In the genomic region with DNA sequence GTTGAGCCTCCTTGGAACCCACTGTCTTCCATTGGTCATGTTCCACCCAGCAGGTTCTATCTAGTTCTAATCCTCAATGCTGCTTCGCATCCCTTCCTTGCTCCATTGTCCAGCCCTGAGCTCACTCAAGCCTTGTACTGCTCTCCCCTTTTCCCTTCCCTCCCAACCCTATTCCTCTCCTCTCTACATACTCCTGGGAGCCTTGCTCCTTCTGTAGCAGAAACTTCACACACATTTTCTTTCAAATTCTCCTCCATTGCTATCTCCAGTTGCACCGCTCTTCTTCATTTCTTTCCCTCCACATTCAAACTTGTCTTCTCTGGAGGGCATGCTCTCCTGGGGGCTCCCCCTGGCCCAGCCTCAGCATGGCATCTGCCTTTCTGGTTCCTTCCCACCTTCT, we compare ENCODE assay signal across 14 cellular contexts. TPM values are rescaled to one million over a fixed set of nuclear protein-coding genes. Genes with fewer than 3 reads are reported as not detected.
DNase-seq lines count a peak whose midpoint lies in the region; ATAC-seq and TF ChIP-seq lines count a peak whose summit lies in the region.
"Had no signal": no experiment of that assay in that cellular context is flagged by ENCODE, and none has a peak within 500 bp of the region (broad histone marks: within the 10 kb centered on the region; RNA-seq: fewer than 3 reads in every experiment).

No MANE protein-coding gene starts in this region.

- TF ChIP-seq CTCF in Caco-2 (IDR thresholded peaks at IDR 0.05; ENCODE audit: insufficient read depth in 1 of 2, low read depth in 1 of 2, low read length in 1 of 2, severe bottlenecking in 1 of 2, unreplicated experiment in 1 of 2) (no peak), endodermal cell (conservative IDR thresholded peaks at IDR 0.05) (no peak), right lobe of liver (IDR thresholded peaks at IDR 0.05) (no peak)

- H3K9me3 Mint-ChIP-seq in Caco-2 (ENCODE audit: unreplicated experiment): peaks cover 11% of the 10 kb centered on the region
- H3K9me3 Mint-ChIP-seq in endodermal cell: peaks cover 2% of the 10 kb centered on the region
- H3K9me3 Mint-ChIP-seq in stimulated activated effector memory CD8-positive, alpha-beta T cell treated with anti-CD3 and anti-CD28 coated beads, Interleukin-12 subunit alpha, Interleukin-12 subunit beta, amount 100 ng/mL, for 72 hours: no peaks in the 10 kb centered on the region
- H3K9me3 Mint-ChIP-seq: CD8-positive, alpha-beta T cell had no signal

- no peak for ATAC-seq in right lobe of liver
- ATAC-seq in stimulated activated effector memory CD8-positive, alpha-beta T cell treated with anti-CD3 and anti-CD28 coated beads, Interleukin-12 subunit alpha, Interleukin-12 subunit beta, amount 100 ng/mL, for 72 hours: peak; percentile 38
- no peak for ATAC-seq in activated CD4-positive, CD25-positive, alpha-beta regulatory T cell treated with anti-CD3 and anti-CD28 coated beads, Interleukin-2, amount 50 U/mL, for 24 hours
- ATAC-seq: CD8-positive, alpha-beta T cell had no signal

- H3K4me3 ChIP-seq in Caco-2 (ENCODE audit: low read depth, low read length) (no peak overlapping the region), endodermal cell (ENCODE audit: low read length) (no peak overlapping the region), right lobe of liver (peak overlapping the region in 1 of 3 donors; percentile 12)

- CTCF ChIA-PET in Caco-2 (lab: Charles Lee): interaction anchor here (0.6 kb wide), 1 partner anchor 422 kb away, joined by 3 read pairs; no protein-coding TSS in a partner anchor

- 98 to 100% methylated on average over 2 of the region's 2 CpGs for WGBS in endodermal cell (ENCODE audit: insufficient coverage in 1 of 2, insufficient read length in 1 of 2), 2 experiments
- WGBS in right lobe of liver (ENCODE audit: insufficient coverage, low coverage, low lambda C conversion rate, missing lambda C conversion rate): 90% methylated on average over 2 of the region's 2 CpGs

- H3K9me3 ChIP-seq in Caco-2 (no peaks in the 10 kb centered on the region), endodermal cell (ENCODE audit: control insufficient read depth, low read length) (no peaks in the 10 kb centered on the region), right lobe of liver (no peaks in the 10 kb centered on the region)

- BruUV-seq in Caco-2 (replicated peaks; lab: Mats Ljungman, UMichigan): no TSS peak

- H3K27me3 Mint-ChIP-seq in Caco-2 (ENCODE audit: insufficient read depth, unreplicated experiment) (no peaks in the 10 kb centered on the region), endodermal cell (ENCODE audit: insufficient read depth) (no peaks in the 10 kb centered on the region)

- H3K36me3 Mint-ChIP-seq in Caco-2 (ENCODE audit: insufficient read depth, unreplicated experiment) (peaks cover 11% of the 10 kb centered on the region), endodermal cell (ENCODE audit: low read depth) (no peaks in the 10 kb centered on the region)
- H3K36me3 Mint-ChIP-seq in stimulated activated effector memory CD8-positive, alpha-beta T cell treated with anti-CD3 and anti-CD28 coated beads, Interleukin-12 subunit alpha, Interleukin-12 subunit beta, amount 100 ng/mL, for 72 hours: no peaks in the 10 kb centered on the region
- H3K36me3 Mint-ChIP-seq: CD14-positive monocyte; CD8-positive, alpha-beta T cell had no signal

- no peak for TF ChIP-seq POLR2A in right lobe of liver (IDR thresholded peaks at IDR 0.05)

- DNase-seq in Caco-2 (no peak), endodermal cell (no peak), right lobe of liver (no peak), posterior vena cava (ENCODE audit: low spot score) (no peak), SW 1271 (lab: John Stamatoyannopoulos, UW) (no peak)
- no peak for DNase-seq in stimulated activated effector memory CD8-positive, alpha-beta T cell treated with anti-CD3 and anti-CD28 coated beads, Interleukin-12 subunit alpha, Interleukin-12 subunit beta, amount 100 ng/mL, for 72 hours (ENCODE audit: low spot score in 2 of 2)
- DNase-seq: CD8-positive, alpha-beta T cell; COR-L47; DND-41; GDM1 had no signal

- POLR2A ChIA-PET in Caco-2 (lab: Charles Lee): no interaction called here

- peak overlapping the region; percentile 59 for H3K4me3 Mint-ChIP-seq in Caco-2 (ENCODE audit: unreplicated experiment)
- peak overlapping the region; percentile 1 for H3K4me3 Mint-ChIP-seq in endodermal cell
- H3K4me3 Mint-ChIP-seq in stimulated activated effector memory CD8-positive, alpha-beta T cell treated with anti-CD3 and anti-CD28 coated beads, Interleukin-12 subunit alpha, Interleukin-12 subunit beta, amount 100 ng/mL, for 72 hours: no peak overlapping the region
- H3K4me3 Mint-ChIP-seq: CD14-positive monocyte; CD8-positive, alpha-beta T cell had no signal

- intact Hi-C loops in Caco-2 (cut with micrococcal nuclease; ENCODE audit: unreplicated experiment): no loop called here
- intact Hi-C loops in right lobe of liver (cut with DNase I): no loop called here
- intact Hi-C loops in posterior vena cava (cut with DNase I): no loop called here

- H3K4me1 ChIP-seq in Caco-2 (peaks cover 31% of the 10 kb centered on the region), endodermal cell (ENCODE audit: control insufficient read depth, insufficient read depth, low read length) (no peaks in the 10 kb centered on the region), right lobe of liver (peaks cover 0 to 68% (median 20%) of the 10 kb centered on the region in 4 donors)

- H3K27me3 ChIP-seq in Caco-2 (replicated peaks; ENCODE audit: control insufficient read depth, insufficient read depth, low read length) (no peaks in the 10 kb centered on the region), endodermal cell (ENCODE audit: control insufficient read depth, insufficient read depth, low read length, poor library complexity, severe bottlenecking) (no peaks in the 10 kb centered on the region), right lobe of liver (no peaks in the 10 kb centered on the region)

- H3K9ac ChIP-seq in endodermal cell (ENCODE audit: extremely low read depth, low read length, poor library complexity, severe bottlenecking): no peak overlapping the region

- peak overlapping the region; percentile 88 for H3K27ac Mint-ChIP-seq in Caco-2 (ENCODE audit: unreplicated experiment)
- H3K27ac Mint-ChIP-seq in endodermal cell: no peak overlapping the region
- no peak overlapping the region for H3K27ac Mint-ChIP-seq in stimulated activated effector memory CD8-positive, alpha-beta T cell treated with anti-CD3 and anti-CD28 coated beads, Interleukin-12 subunit alpha, Interleukin-12 subunit beta, amount 100 ng/mL, for 72 hours
- H3K27ac Mint-ChIP-seq: CD8-positive, alpha-beta T cell had no signal

- H3K27ac ChIP-seq in endodermal cell (ENCODE audit: low read depth, low read length): no peak overlapping the region
- H3K27ac ChIP-seq in right lobe of liver: peak overlapping the region in 2 of 3 donors; percentile 76 to 94

- H3K4me1 Mint-ChIP-seq in Caco-2 (ENCODE audit: low read depth, unreplicated experiment): peaks cover 25% of the 10 kb centered on the region
- peaks cover 19% of the 10 kb centered on the region for H3K4me1 Mint-ChIP-seq in endodermal cell
- no peaks in the 10 kb centered on the region for H3K4me1 Mint-ChIP-seq in stimulated activated effector memory CD8-positive, alpha-beta T cell treated with anti-CD3 and anti-CD28 coated beads, Interleukin-12 subunit alpha, Interleukin-12 subunit beta, amount 100 ng/mL, for 72 hours
- H3K4me1 Mint-ChIP-seq: CD14-positive monocyte had no signal

- H3K36me3 ChIP-seq in Caco-2 (ENCODE audit: control insufficient read depth, insufficient read depth, low read length) (no peaks in the 10 kb centered on the region), endodermal cell (ENCODE audit: control insufficient read depth, insufficient read depth, low read length) (no peaks in the 10 kb centered on the region), right lobe of liver (no peaks in the 10 kb centered on the region)

RNA-seq across cellular contexts. Expression of a gene that starts 14.5 kb away (rescaled TPM):
- not detected in 2 replicates for total RNA-seq in Caco-2 (2022)
- under 1 TPM; 0.20 to 0.29 TPM for total RNA-seq in endodermal cell
- not detected for polyA plus RNA-seq in endodermal cell (2013, experiment 1 of 2)
- not detected for polyA plus RNA-seq in endodermal cell (2013, experiment 2 of 2)
- total RNA-seq in right lobe of liver: 100 to 1,000 TPM in 3 of 6 experiments, 10 to 100 TPM in 3; 24.9 to 188 (median 91.4) TPM
- total RNA-seq in posterior vena cava: under 1 TPM in 1 of 2 donors, not detected in 1; 0.19 TPM
- total RNA-seq: A673 had no signal
- polyA plus RNA-seq: BJ, CD14-positive monocyte had no signal

Comparison
In these comparisons a context has a peak if more than half of its experiments do, and no peak if none do; other contexts are left out.
1. RNA of a gene that starts 14.5 kb away (total RNA-seq): 24.9 to 188 TPM in right lobe of liver; 0.20 to 0.29 TPM in endodermal cell, 0.19 TPM in posterior vena cava and not detected in Caco-2; every median in the first group is over 10 times any median in the second.